Comparison of ENCODE assay signal across 1 cellular context in genomic region chr10:60135020-60135419, GRCh38.
TF ChIP-seq lines count a peak whose summit lies in the region.

No MANE protein-coding gene starts in this region.

TF ChIP-seq in K562, 482 proteins besides CTCF, POLR2A, EP300 and RAD21 (continued from another document and continues in another):
- TF ChIP-seq ATF3 (IDR thresholded peaks at IDR 0.05) (peak; percentile 35; the same call in 1 of the 2 replicates), ATF3 (CRISPR knock-in tag; conservative IDR thresholded peaks at IDR 0.05) (no peak), RBM15 (IDR thresholded peaks at IDR 0.05; ENCODE audit: insufficient read depth, low read length) (no peak), SPI1 (IDR thresholded peaks at IDR 0.05; ENCODE audit: borderline replicate concordance, low read depth, low read length) (peak; percentile 95), CHD2 (IDR thresholded peaks at IDR 0.05; ENCODE audit: low read depth, low read length) (no peak), EZH2 (IDR thresholded peaks at IDR 0.05; ENCODE audit: borderline replicate concordance, low read depth, low read length) (no peak), TAL1 (IDR thresholded peaks at IDR 0.05) (peak; percentile 51; the same call in 1 of the 2 replicates), ZNF586 (CRISPR knock-in tag; conservative IDR thresholded peaks at IDR 0.05) (no peak), TAF15 (IDR thresholded peaks at IDR 0.05; ENCODE audit: low read depth, low read length) (no peak), ZNF197 (CRISPR knock-in tag; IDR thresholded peaks at IDR 0.05; ENCODE audit: low read depth) (no peak), CREM (IDR thresholded peaks at IDR 0.05; ENCODE audit: low read depth) (0 out of 2 replicates have a peak, but pooled peaks have one; percentile 10), SMARCB1 (IDR thresholded peaks at IDR 0.05; ENCODE audit: insufficient read length, low read depth) (no peak), TBL1XR1 (IDR thresholded peaks at IDR 0.05; ENCODE audit: low read length in 2 of 2) (peak in 1 of 2 experiments; percentile 37; a peak in 1 of 4 replicates), JUND (IDR thresholded peaks at IDR 0.05; ENCODE audit: borderline replicate concordance, low read depth, low read length) (peak; percentile 45; the same call in 1 of the 2 replicates), JUND (tag; IDR thresholded peaks at IDR 0.05; ENCODE audit: borderline replicate concordance, low read depth, low read length) (peak; percentile 28; the same call in 1 of the 3 replicates), ZNF57 (CRISPR knock-in tag; IDR thresholded peaks at IDR 0.05) (no peak), ZNF217 (CRISPR knock-in tag; IDR thresholded peaks at IDR 0.05) (no peak), STAT5A (IDR thresholded peaks at IDR 0.05; ENCODE audit: borderline replicate concordance, low read length) (peak; percentile 71), MITF (IDR thresholded peaks at IDR 0.05) (peak; percentile 72; the same call in 1 of the 2 replicates), YBX1 (IDR thresholded peaks at IDR 0.05) (no peak), GABPA (tag; conservative IDR thresholded peaks at IDR 0.05; ENCODE audit: low read depth) (0 out of 2 replicates have a peak, but pooled peaks have one; percentile 47), ZNF584 (CRISPR knock-in tag; IDR thresholded peaks at IDR 0.05; ENCODE audit: low read depth) (0 out of 2 replicates have a peak, but pooled peaks have one; percentile 26), CBX8 (IDR thresholded peaks at IDR 0.05; ENCODE audit: borderline replicate concordance, extremely low read depth, low read depth, low read length, poor library complexity, severe bottlenecking) (no peak), MAFK (IDR thresholded peaks at IDR 0.05; ENCODE audit: low read length) (peak; percentile 67), ZNF79 (CRISPR knock-in tag; IDR thresholded peaks at IDR 0.05; ENCODE audit: low read depth) (no peak), MAZ (CRISPR knock-in tag; conservative IDR thresholded peaks at IDR 0.05 in 1 of 2, IDR thresholded peaks at IDR 0.05 in 1 of 2) (no peak), NR2C2 (CRISPR knock-in tag; IDR thresholded peaks at IDR 0.05) (no peak), NR2C2 (tag; IDR thresholded peaks at IDR 0.05) (peak; percentile 78), NFIC (IDR thresholded peaks at IDR 0.05) (peak; percentile 12; the same call in 1 of the 2 replicates), XRCC5 (IDR thresholded peaks at IDR 0.05; ENCODE audit: low read depth, low read length) (no peak), SNAPC5 (CRISPR knock-in tag; IDR thresholded peaks at IDR 0.05) (no peak), KDM1A (IDR thresholded peaks at IDR 0.05) (peak in 1 of 2 experiments; percentile 73; a peak in 2 of 4 replicates), ARID1B (IDR thresholded peaks at IDR 0.05) (peak; percentile 77), FOXP1 (CRISPR knock-in tag; IDR thresholded peaks at IDR 0.05) (no peak), SMARCA4 (IDR thresholded peaks at IDR 0.05) (peak; percentile 73), E2F6 (IDR thresholded peaks at IDR 0.05; ENCODE audit: borderline replicate concordance in 1 of 2, extremely low read depth in 1 of 2, insufficient read depth in 1 of 2, insufficient read length in 1 of 2, low read depth in 1 of 2, low read length in 1 of 2, poor library complexity in 1 of 2, severe bottlenecking in 1 of 2) (no peak), ETS2 (tag; IDR thresholded peaks at IDR 0.05; ENCODE audit: borderline replicate concordance, poor library complexity, severe bottlenecking) (no peak), CXXC5 (CRISPR knock-in tag; IDR thresholded peaks at IDR 0.05) (peak; percentile 65), BCOR (IDR thresholded peaks at IDR 0.05) (no peak), MTA1 (IDR thresholded peaks at IDR 0.05; ENCODE audit: borderline replicate concordance) (no peak), C11orf30 (IDR thresholded peaks at IDR 0.05; ENCODE audit: low read depth) (peak; percentile 93), ETV1 (tag; conservative IDR thresholded peaks at IDR 0.05; ENCODE audit: low read depth) (peak; percentile 87), ZNF41 (CRISPR knock-in tag; conservative IDR thresholded peaks at IDR 0.05) (no peak), FOXP4 (CRISPR knock-in tag; IDR thresholded peaks at IDR 0.05; ENCODE audit: borderline replicate concordance) (no peak)
- TF ChIP-seq, protein P1, sequence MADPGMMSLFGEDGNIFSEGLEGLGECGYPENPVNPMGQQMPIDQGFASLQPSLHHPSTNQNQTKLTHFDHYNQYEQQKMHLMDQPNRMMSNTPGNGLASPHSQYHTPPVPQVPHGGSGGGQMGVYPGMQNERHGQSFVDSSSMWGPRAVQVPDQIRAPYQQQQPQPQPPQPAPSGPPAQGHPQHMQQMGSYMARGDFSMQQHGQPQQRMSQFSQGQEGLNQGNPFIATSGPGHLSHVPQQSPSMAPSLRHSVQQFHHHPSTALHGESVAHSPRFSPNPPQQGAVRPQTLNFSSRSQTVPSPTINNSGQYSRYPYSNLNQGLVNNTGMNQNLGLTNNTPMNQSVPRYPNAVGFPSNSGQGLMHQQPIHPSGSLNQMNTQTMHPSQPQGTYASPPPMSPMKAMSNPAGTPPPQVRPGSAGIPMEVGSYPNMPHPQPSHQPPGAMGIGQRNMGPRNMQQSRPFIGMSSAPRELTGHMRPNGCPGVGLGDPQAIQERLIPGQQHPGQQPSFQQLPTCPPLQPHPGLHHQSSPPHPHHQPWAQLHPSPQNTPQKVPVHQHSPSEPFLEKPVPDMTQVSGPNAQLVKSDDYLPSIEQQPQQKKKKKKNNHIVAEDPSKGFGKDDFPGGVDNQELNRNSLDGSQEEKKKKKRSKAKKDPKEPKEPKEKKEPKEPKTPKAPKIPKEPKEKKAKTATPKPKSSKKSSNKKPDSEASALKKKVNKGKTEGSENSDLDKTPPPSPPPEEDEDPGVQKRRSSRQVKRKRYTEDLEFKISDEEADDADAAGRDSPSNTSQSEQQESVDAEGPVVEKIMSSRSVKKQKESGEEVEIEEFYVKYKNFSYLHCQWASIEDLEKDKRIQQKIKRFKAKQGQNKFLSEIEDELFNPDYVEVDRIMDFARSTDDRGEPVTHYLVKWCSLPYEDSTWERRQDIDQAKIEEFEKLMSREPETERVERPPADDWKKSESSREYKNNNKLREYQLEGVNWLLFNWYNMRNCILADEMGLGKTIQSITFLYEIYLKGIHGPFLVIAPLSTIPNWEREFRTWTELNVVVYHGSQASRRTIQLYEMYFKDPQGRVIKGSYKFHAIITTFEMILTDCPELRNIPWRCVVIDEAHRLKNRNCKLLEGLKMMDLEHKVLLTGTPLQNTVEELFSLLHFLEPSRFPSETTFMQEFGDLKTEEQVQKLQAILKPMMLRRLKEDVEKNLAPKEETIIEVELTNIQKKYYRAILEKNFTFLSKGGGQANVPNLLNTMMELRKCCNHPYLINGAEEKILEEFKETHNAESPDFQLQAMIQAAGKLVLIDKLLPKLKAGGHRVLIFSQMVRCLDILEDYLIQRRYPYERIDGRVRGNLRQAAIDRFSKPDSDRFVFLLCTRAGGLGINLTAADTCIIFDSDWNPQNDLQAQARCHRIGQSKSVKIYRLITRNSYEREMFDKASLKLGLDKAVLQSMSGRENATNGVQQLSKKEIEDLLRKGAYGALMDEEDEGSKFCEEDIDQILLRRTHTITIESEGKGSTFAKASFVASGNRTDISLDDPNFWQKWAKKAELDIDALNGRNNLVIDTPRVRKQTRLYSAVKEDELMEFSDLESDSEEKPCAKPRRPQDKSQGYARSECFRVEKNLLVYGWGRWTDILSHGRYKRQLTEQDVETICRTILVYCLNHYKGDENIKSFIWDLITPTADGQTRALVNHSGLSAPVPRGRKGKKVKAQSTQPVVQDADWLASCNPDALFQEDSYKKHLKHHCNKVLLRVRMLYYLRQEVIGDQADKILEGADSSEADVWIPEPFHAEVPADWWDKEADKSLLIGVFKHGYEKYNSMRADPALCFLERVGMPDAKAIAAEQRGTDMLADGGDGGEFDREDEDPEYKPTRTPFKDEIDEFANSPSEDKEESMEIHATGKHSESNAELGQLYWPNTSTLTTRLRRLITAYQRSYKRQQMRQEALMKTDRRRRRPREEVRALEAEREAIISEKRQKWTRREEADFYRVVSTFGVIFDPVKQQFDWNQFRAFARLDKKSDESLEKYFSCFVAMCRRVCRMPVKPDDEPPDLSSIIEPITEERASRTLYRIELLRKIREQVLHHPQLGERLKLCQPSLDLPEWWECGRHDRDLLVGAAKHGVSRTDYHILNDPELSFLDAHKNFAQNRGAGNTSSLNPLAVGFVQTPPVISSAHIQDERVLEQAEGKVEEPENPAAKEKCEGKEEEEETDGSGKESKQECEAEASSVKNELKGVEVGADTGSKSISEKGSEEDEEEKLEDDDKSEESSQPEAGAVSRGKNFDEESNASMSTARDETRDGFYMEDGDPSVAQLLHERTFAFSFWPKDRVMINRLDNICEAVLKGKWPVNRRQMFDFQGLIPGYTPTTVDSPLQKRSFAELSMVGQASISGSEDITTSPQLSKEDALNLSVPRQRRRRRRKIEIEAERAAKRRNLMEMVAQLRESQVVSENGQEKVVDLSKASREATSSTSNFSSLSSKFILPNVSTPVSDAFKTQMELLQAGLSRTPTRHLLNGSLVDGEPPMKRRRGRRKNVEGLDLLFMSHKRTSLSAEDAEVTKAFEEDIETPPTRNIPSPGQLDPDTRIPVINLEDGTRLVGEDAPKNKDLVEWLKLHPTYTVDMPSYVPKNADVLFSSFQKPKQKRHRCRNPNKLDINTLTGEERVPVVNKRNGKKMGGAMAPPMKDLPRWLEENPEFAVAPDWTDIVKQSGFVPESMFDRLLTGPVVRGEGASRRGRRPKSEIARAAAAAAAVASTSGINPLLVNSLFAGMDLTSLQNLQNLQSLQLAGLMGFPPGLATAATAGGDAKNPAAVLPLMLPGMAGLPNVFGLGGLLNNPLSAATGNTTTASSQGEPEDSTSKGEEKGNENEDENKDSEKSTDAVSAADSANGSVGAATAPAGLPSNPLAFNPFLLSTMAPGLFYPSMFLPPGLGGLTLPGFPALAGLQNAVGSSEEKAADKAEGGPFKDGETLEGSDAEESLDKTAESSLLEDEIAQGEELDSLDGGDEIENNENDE (IDR thresholded peaks at IDR 0.05; ENCODE audit: low read depth, low read length) = no peak
- TF ChIP-seq, protein P2, sequence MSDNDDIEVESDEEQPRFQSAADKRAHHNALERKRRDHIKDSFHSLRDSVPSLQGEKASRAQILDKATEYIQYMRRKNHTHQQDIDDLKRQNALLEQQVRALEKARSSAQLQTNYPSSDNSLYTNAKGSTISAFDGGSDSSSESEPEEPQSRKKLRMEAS (CRISPR knock-in tag; IDR thresholded peaks at IDR 0.05) = no peak
- TF ChIP-seq, protein P3, sequence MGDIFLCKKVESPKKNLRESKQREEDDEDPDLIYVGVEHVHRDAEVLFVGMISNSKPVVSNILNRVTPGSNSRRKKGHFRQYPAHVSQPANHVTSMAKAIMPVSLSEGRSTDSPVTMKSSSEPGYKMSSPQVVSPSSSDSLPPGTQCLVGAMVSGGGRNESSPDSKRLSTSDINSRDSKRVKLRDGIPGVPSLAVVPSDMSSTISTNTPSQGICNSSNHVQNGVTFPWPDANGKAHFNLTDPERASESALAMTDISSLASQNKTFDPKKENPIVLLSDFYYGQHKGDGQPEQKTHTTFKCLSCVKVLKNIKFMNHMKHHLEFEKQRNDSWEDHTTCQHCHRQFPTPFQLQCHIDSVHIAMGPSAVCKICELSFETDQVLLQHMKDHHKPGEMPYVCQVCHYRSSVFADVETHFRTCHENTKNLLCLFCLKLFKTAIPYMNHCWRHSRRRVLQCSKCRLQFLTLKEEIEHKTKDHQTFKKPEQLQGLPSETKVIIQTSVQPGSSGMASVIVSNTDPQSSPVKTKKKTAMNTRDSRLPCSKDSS (IDR thresholded peaks at IDR 0.05; ENCODE audit: low read depth, partially characterized antibody) = no peak
- TF ChIP-seq, protein P4, sequence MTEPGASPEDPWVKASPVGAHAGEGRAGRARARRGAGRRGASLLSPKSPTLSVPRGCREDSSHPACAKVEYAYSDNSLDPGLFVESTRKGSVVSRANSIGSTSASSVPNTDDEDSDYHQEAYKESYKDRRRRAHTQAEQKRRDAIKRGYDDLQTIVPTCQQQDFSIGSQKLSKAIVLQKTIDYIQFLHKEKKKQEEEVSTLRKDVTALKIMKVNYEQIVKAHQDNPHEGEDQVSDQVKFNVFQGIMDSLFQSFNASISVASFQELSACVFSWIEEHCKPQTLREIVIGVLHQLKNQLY (CRISPR knock-in tag; conservative IDR thresholded peaks at IDR 0.05) = no peak
